ENCODE assay signal across 14 cellular contexts in genomic region chr12:76864791-76865400, GRCh38. TPM values are rescaled to one million over a fixed set of nuclear protein-coding genes. Genes with fewer than 3 reads are reported as not detected.
DNase-seq lines count a peak whose midpoint lies in the region; ATAC-seq and FAIRE-seq lines count a peak whose summit lies in the region.
"Had no signal": no experiment of that assay in that cellular context is flagged by ENCODE, and none has a peak within 500 bp of the region (broad histone marks: within the 10 kb centered on the region; RNA-seq: fewer than 3 reads in every experiment).

No MANE protein-coding gene starts in this region.

- no peak overlapping the region for H3K27ac Mint-ChIP-seq in activated T-helper 2 cell treated with anti-CD3 and anti-CD28 coated beads, Interferon-gamma antibody, Interleukin-2, Interleukin-4, amounts not matched to agents 10 μg/mL and 5 μg/mL and 100 μg/mL, durations not matched to agents 14 hours and 24 hours and 36 hours
- H3K27ac Mint-ChIP-seq: memory B cell had no signal

- H3K27me3 Mint-ChIP-seq in activated T-helper 2 cell treated with anti-CD3 and anti-CD28 coated beads, Interferon-gamma antibody, Interleukin-2, Interleukin-4, amounts not matched to agents 10 μg/mL and 5 μg/mL and 100 μg/mL, durations not matched to agents 14 hours and 24 hours and 36 hours (ENCODE audit: low read depth) = peaks cover 12% of the 10 kb centered on the region
- H3K27me3 Mint-ChIP-seq: central memory CD8-positive, alpha-beta T cell had no signal

- H3K27me3 ChIP-seq in SJSA1 (replicated peaks) = no peaks in the 10 kb centered on the region
- H3K27me3 ChIP-seq: gastroesophageal sphincter had no signal

- H3K36me3 Mint-ChIP-seq in activated T-helper 2 cell treated with anti-CD3 and anti-CD28 coated beads, Interferon-gamma antibody, Interleukin-2, Interleukin-4, amounts not matched to agents 10 μg/mL and 5 μg/mL and 100 μg/mL, durations not matched to agents 14 hours and 24 hours and 36 hours (ENCODE audit: low read depth) = no peaks in the 10 kb centered on the region
- H3K36me3 Mint-ChIP-seq: memory B cell had no signal

- H3K4me1 ChIP-seq in SJSA1 (replicated peaks) = peaks cover 54% of the 10 kb centered on the region

- peaks cover 1% of the 10 kb centered on the region for H3K4me1 Mint-ChIP-seq in activated T-helper 2 cell treated with anti-CD3 and anti-CD28 coated beads, Interferon-gamma antibody, Interleukin-2, Interleukin-4, amounts not matched to agents 10 μg/mL and 5 μg/mL and 100 μg/mL, durations not matched to agents 14 hours and 24 hours and 36 hours (ENCODE audit: low read depth)
- H3K4me1 Mint-ChIP-seq: central memory CD8-positive, alpha-beta T cell; memory B cell had no signal

- no peaks in the 10 kb centered on the region for H3K9me3 Mint-ChIP-seq in activated T-helper 2 cell treated with anti-CD3 and anti-CD28 coated beads, Interferon-gamma antibody, Interleukin-2, Interleukin-4, amounts not matched to agents 10 μg/mL and 5 μg/mL and 100 μg/mL, durations not matched to agents 14 hours and 24 hours and 36 hours
- H3K9me3 Mint-ChIP-seq: central memory CD8-positive, alpha-beta T cell had no signal

- H3K9me3 ChIP-seq in SJSA1 (replicated peaks) = no peaks in the 10 kb centered on the region
- H3K9me3 ChIP-seq: gastroesophageal sphincter had no signal

- no peak overlapping the region for H3K4me3 ChIP-seq in SJSA1
- H3K4me3 ChIP-seq: gastroesophageal sphincter had no signal

- peak; percentile 78 for ATAC-seq in GM21423 (IDR thresholded peaks at IDR 0.05; ENCODE audit: unreplicated experiment)
- ATAC-seq in HG03060 (IDR thresholded peaks at IDR 0.05; ENCODE audit: low read depth, unreplicated experiment) = peak; percentile 40
- ATAC-seq: gastroesophageal sphincter, right cardiac atrium had no signal

- peak; percentile 71 for FAIRE-seq in GM18507 (lab: Jason Lieb, UNC)

- no peak overlapping the region for H3K4me3 Mint-ChIP-seq in activated T-helper 2 cell treated with anti-CD3 and anti-CD28 coated beads, Interferon-gamma antibody, Interleukin-2, Interleukin-4, amounts not matched to agents 10 μg/mL and 5 μg/mL and 100 μg/mL, durations not matched to agents 14 hours and 24 hours and 36 hours (ENCODE audit: low read depth)
- H3K4me3 Mint-ChIP-seq: central memory CD8-positive, alpha-beta T cell; memory B cell had no signal

- DNase-seq in GM18507 (ENCODE audit: extremely low spot score, insufficient read length, low read depth) (no peak), SJSA1 (ENCODE audit: low read depth in 1 of 2, low spot score in 2 of 2) (no peak), COLO829 (ENCODE audit: low spot score) (no peak), NK-92 (lab: John Stamatoyannopoulos, UW; ENCODE audit: unreplicated experiment) (no peak), NCI-H446 (lab: John Stamatoyannopoulos, UW) (no peak)
- DNase-seq in activated T-helper 2 cell treated with anti-CD3 and anti-CD28 coated beads, Interferon-gamma antibody, Interleukin-2, Interleukin-4, amounts not matched to agents 10 μg/mL and 5 μg/mL and 100 μg/mL, durations not matched to agents 14 hours and 24 hours and 36 hours (ENCODE audit: low spot score) = no peak
- DNase-seq: activated CD8-positive, alpha-beta memory T cell treated with anti-CD3 and anti-CD28 coated beads for 24 hours; NCI-H2227 treated with DMSO at 0.1 percent for 48 hours; right cardiac atrium had no signal

- peak overlapping the region; percentile 67 for H3K27ac ChIP-seq in SJSA1

- intact Hi-C loops in activated T-helper 2 cell treated with anti-CD3 and anti-CD28 coated beads, Interferon-gamma antibody, Interleukin-2, Interleukin-4, amounts not matched to agents 10 μg/mL and 5 μg/mL and 100 μg/mL, durations not matched to agents 14 hours and 24 hours and 36 hours (cut with micrococcal nuclease) = no loop called here

- H3K36me3 ChIP-seq in SJSA1 = peaks cover 25% of the 10 kb centered on the region
- H3K36me3 ChIP-seq: gastroesophageal sphincter had no signal

RNA-seq across cellular contexts. Expression of gene CSRP2, which starts 13.9 kb away (rescaled TPM):
- total RNA-seq in SJSA1 (2014; rRNA removed; shearing (Covaris generic)) = 113 and 147 TPM in 2 replicates
- 0.84 and 3.5 TPM in 2 replicates for total RNA-seq in activated T-helper 2 cell treated with anti-CD3 and anti-CD28 coated beads, Interferon-gamma antibody, Interleukin-2, Interleukin-4, amounts not matched to agents 10 μg/mL and 5 μg/mL and 100 μg/mL, durations not matched to agents 14 hours and 24 hours and 36 hours

Comparison
In these comparisons a context has a peak if more than half of its experiments do, and no peak if none do; other contexts are left out.
1. RNA of gene CSRP2, which starts 13.9 kb away (total RNA-seq): 113 to 147 TPM in SJSA1; 0.84 to 3.5 TPM in activated T-helper 2 cell treated with anti-CD3 and anti-CD28 coated beads, Interferon-gamma antibody, Interleukin-2, Interleukin-4, amounts not matched to agents 10 μg/mL and 5 μg/mL and 100 μg/mL, durations not matched to agents 14 hours and 24 hours and 36 hours; every median in the first group is over 10 times any median in the second.